Comparison of ENCODE assay signal across 9 cellular contexts in the genomic region with DNA sequence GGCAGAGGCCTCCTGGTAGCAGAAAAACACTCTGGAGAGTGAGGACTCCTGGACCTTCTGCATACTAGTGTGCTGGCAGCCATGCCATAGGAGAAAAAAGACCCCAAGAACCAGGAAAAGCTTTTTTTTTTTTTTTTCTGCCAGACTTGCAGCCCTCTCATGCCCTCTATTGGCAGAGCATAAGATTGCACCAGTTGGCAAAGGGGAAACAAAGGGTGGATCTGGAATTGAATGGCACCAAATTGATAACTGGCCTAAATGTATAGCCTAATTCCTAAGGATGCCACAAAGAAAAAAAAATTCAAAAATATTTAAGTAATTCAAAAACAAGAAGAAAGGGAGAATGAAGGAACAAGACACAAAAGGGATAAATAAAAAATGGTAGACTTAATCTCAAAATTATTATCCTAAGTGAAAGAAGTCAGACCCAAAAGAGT.
DNase-seq lines count a peak whose midpoint lies in the region; FAIRE-seq and TF ChIP-seq lines count a peak whose summit lies in the region.
"Had no signal": no experiment of that assay in that cellular context is flagged by ENCODE, and none has a peak within 500 bp of the region (broad histone marks: within the 10 kb centered on the region; RNA-seq: fewer than 3 reads in every experiment).

No MANE protein-coding gene starts in this region.

- intact Hi-C loops in CD4-positive, alpha-beta memory T cell (cut with micrococcal nuclease): no loop called here

- H3K4me1 Mint-ChIP-seq in activated naive CD8-positive, alpha-beta T cell treated with anti-CD3 and anti-CD28 coated beads for 36 hours: no peaks in the 10 kb centered on the region
- H3K4me1 Mint-ChIP-seq in CD4-positive, alpha-beta memory T cell: no peaks in the 10 kb centered on the region

- CTCF ChIA-PET in CD4-positive, alpha-beta memory T cell (lab: Charles Lee; ENCODE audit: partially characterized antibody): interaction anchor here (0.6 to 1.0 kb wide), 5 partner anchors 8 to 635 kb away, joined by 3 to 4 read pairs (median 3); no protein-coding TSS in a partner anchor

- H3K36me3 ChIP-seq in CD4-positive, alpha-beta memory T cell (ENCODE audit: insufficient read depth, low read length): no peaks in the 10 kb centered on the region

- H3K27ac Mint-ChIP-seq in activated naive CD8-positive, alpha-beta T cell treated with anti-CD3 and anti-CD28 coated beads for 36 hours: no peak overlapping the region
- no peak overlapping the region for H3K27ac Mint-ChIP-seq in CD4-positive, alpha-beta memory T cell

- H3K27me3 Mint-ChIP-seq in activated naive CD8-positive, alpha-beta T cell treated with anti-CD3 and anti-CD28 coated beads for 36 hours: peaks cover 3% of the 10 kb centered on the region
- no peaks in the 10 kb centered on the region for H3K27me3 Mint-ChIP-seq in CD4-positive, alpha-beta memory T cell

- H3K36me3 Mint-ChIP-seq in activated naive CD8-positive, alpha-beta T cell treated with anti-CD3 and anti-CD28 coated beads for 36 hours: no peaks in the 10 kb centered on the region
- H3K36me3 Mint-ChIP-seq in CD4-positive, alpha-beta memory T cell: peaks cover 0 to 7% of the 10 kb centered on the region in 2 donors

- POLR2A ChIA-PET in CD4-positive, alpha-beta memory T cell (lab: Charles Lee; ENCODE audit: partially characterized antibody): no interaction called here

- H3K4me1 ChIP-seq in CD4-positive, alpha-beta memory T cell (ENCODE audit: insufficient read depth, low read length): no peaks in the 10 kb centered on the region

- peaks cover 17% of the 10 kb centered on the region for H3K9me3 Mint-ChIP-seq in activated naive CD8-positive, alpha-beta T cell treated with anti-CD3 and anti-CD28 coated beads for 36 hours
- peaks cover 2 to 25% (median 11%) of the 10 kb centered on the region in 8 donors for H3K9me3 Mint-ChIP-seq in CD4-positive, alpha-beta memory T cell

- TF ChIP-seq POLR2A in GM12892 (IDR thresholded peaks at IDR 0.05; ENCODE audit: low read depth, low read length): no peak

- H3K4me3 ChIP-seq in CD4-positive, alpha-beta memory T cell (ENCODE audit: low read length in 2 of 2): no peak overlapping the region
- H3K4me3 ChIP-seq: skin epidermis had no signal

- H3K27me3 ChIP-seq in CD4-positive, alpha-beta memory T cell (ENCODE audit: insufficient read depth, low read length): no peaks in the 10 kb centered on the region

- DNase-seq in NCI-H2196 (lab: John Stamatoyannopoulos, UW; ENCODE audit: unreplicated experiment) (peak; percentile 1), NCI-H2196 treated with DMSO at 0.1 percent for 48 hours (lab: John Stamatoyannopoulos, UW; ENCODE audit: unreplicated experiment) (no peak), HT-29 (ENCODE audit: low spot score) (peak; percentile 28), lung microvascular endothelial cell (ENCODE audit: low read depth in 2 of 2) (peak; percentile 25 to 52), GM12892 (ENCODE audit: insufficient read length) (no peak), NCI-H1092 (lab: John Stamatoyannopoulos, UW) (no peak)
- peak; percentile 8 for DNase-seq in activated naive CD8-positive, alpha-beta T cell treated with anti-CD3 and anti-CD28 coated beads for 36 hours
- no peak for DNase-seq in CD4-positive, alpha-beta memory T cell

- no peaks in the 10 kb centered on the region for H3K9me3 ChIP-seq in CD4-positive, alpha-beta memory T cell (ENCODE audit: control insufficient read depth in 1 of 2, low read length in 2 of 2)

- FAIRE-seq in GM12892 (lab: Jason Lieb, UNC): no peak

- H3K27ac ChIP-seq in CD4-positive, alpha-beta memory T cell (ENCODE audit: low read depth, low read length): no peak overlapping the region
- H3K27ac ChIP-seq: skin epidermis had no signal

- H3K4me3 Mint-ChIP-seq in activated naive CD8-positive, alpha-beta T cell treated with anti-CD3 and anti-CD28 coated beads for 36 hours: no peak overlapping the region
- H3K4me3 Mint-ChIP-seq in CD4-positive, alpha-beta memory T cell: no peak overlapping the region

Comparison
In these comparisons a context has a peak if more than half of its experiments do, and no peak if none do; other contexts are left out.
1. DNase-seq: peak in NCI-H2196 (single experiment), HT-29 (single experiment), activated naive CD8-positive, alpha-beta T cell treated with anti-CD3 and anti-CD28 coated beads for 36 hours (single experiment) and lung microvascular endothelial cell (2 of 2); none in NCI-H2196 treated with DMSO at 0.1 percent for 48 hours (single experiment), CD4-positive, alpha-beta memory T cell (0 of 5), GM12892 (single experiment) and NCI-H1092 (single experiment).